Comparison of ENCODE assay signal across 14 cellular contexts in the genomic region with DNA sequence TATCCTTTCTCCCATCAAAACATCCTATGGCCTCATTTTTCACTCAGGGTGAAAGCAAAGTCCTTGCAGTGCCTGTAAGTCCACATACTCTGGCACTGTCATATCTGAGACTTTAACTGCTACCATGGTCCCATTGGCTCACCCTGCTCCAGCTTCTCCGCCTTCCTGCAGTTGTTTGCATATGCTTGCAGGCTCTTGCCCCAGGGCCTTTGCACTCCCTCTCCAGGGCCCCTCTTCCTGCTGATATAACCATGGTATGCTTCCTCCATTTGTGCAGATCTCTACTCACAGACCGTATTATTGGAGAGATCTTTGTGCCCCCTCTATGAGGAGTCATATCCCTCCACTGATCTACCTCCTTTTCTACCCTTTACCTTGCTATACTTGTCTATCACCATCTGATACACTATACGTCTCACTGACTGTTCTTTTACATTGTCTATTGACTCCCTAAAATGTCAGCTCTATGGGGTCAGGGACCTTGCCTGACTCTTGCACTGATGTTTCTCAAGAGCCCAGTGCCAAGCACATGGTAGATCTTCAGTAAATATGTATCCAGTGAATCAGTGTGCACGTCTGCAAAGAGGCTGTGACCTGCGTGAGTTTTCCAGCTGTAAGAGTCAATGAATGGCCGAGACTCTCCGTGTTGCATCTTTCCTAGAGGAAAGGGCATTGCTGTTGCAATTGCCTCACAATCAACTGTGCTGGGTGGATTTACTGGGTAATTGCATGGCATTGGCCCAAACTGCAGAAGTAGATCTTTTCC.
"Had no signal": no experiment of that assay in that cellular context is flagged by ENCODE, and none has a peak within 500 bp of the region (broad histone marks: within the 10 kb centered on the region; RNA-seq: fewer than 3 reads in every experiment).

No MANE protein-coding gene starts in this region.

- H3K27ac ChIP-seq: left ventricle myocardium inferior, ovary had no signal

- DNase-seq: activated CD4-positive, alpha-beta T cell treated with anti-CD3 and anti-CD28 coated beads, Interleukin-2, amount 50 U/mL, for 1 hour; activated naive CD4-positive, alpha-beta T cell treated with anti-CD3 and anti-CD28 coated beads, Interleukin-2, amount 50 U/mL, for 16 hours; activated T-cell treated with anti-CD3 and anti-CD28 coated beads for 4 hours; amniotic stem cell; glutamatergic neuron; left ventricle myocardium inferior; nephron progenitor cell; ovary; stimulated activated CD4-positive, alpha-beta T cell treated with anti-CD3 and anti-CD28 coated beads, Interleukin-4, amount 100 ng/mL, for 1 hour; stimulated activated CD8-positive, alpha-beta memory T cell treated with anti-CD3 and anti-CD28 coated beads, Interleukin-4, amount 100 ng/mL, for 48 hours; stimulated activated naive CD8-positive, alpha-beta T cell treated with anti-CD3 and anti-CD28 coated beads, Interleukin-15, Interleukin-2, amounts not matched to agents 100 U/mL and 50 U/mL, for 24 hours; T-cell; T1000 had no signal

- H3K4me1 ChIP-seq: left ventricle myocardium inferior, testis had no signal

- H3K9me3 ChIP-seq: ovary, testis had no signal

- ATAC-seq: stimulated activated naive CD8-positive, alpha-beta T cell treated with anti-CD3 and anti-CD28 coated beads, Interleukin-15, Interleukin-2, amounts not matched to agents 100 U/mL and 50 U/mL, for 24 hours; T-cell had no signal

- H3K36me3 ChIP-seq: left ventricle myocardium inferior, ovary had no signal

- H3K4me3 ChIP-seq: left ventricle myocardium inferior, ovary, testis had no signal

- H3K27me3 ChIP-seq: ovary, testis had no signal
